Comparison of ENCODE assay signal across 1 cellular context in genomic region chr16:88784074-88784855, GRCh38.
TF ChIP-seq lines count a peak whose summit lies in the region.

No MANE protein-coding gene starts in this region.

TF ChIP-seq in IMR-90, 13 proteins besides CTCF, POLR2A, EP300 and RAD21 (continued from another document):
- no peak for TF ChIP-seq ELK1 (IDR thresholded peaks at IDR 0.05; ENCODE audit: borderline replicate concordance, low read depth, low read length)
- no peak for TF ChIP-seq RFX5 (IDR thresholded peaks at IDR 0.05; ENCODE audit: low read depth, low read length)
- no peak for TF ChIP-seq NFE2L2 (IDR thresholded peaks at IDR 0.05; ENCODE audit: low read depth, low read length)
- TF ChIP-seq CEBPB (IDR thresholded peaks at IDR 0.05; ENCODE audit: low read depth, low read length): peak; percentile 54
